In genomic region chr17:48542956-48543853, GRCh38 we compare ENCODE assay signal across 9 cellular contexts. TPM values are rescaled to one million over a fixed set of nuclear protein-coding genes. Genes with fewer than 3 reads are reported as not detected.
DNase-seq lines count a peak whose midpoint lies in the region; ATAC-seq and TF ChIP-seq lines count a peak whose summit lies in the region.
"Had no signal": no experiment of that assay in that cellular context is flagged by ENCODE, and none has a peak within 500 bp of the region (broad histone marks: within the 10 kb centered on the region; RNA-seq: fewer than 3 reads in every experiment).

No MANE protein-coding gene starts in this region.

- H3K27me3 Mint-ChIP-seq in activated T-helper 1 cell treated with anti-CD3 and anti-CD28 coated beads, Interleukin-12 subunit alpha, Interleukin-12 subunit beta, Interleukin-2, Interleukin-4 antibody, amounts not matched to agents 30 ng/mL and 10 ng/mL and 1 ng/mL, durations not matched to agents 14 hours and 24 hours and 36 hours (ENCODE audit: insufficient read depth), result peaks cover 8% of the 10 kb centered on the region

- no peak overlapping the region for H2BK5ac ChIP-seq in neuronal stem cell (ENCODE audit: low read length)

- no peak overlapping the region for H4K8ac ChIP-seq in neuronal stem cell (ENCODE audit: low read depth, low read length)

- peak overlapping the region; percentile 96 for H3K27ac Mint-ChIP-seq in activated T-helper 1 cell treated with anti-CD3 and anti-CD28 coated beads, Interleukin-12 subunit alpha, Interleukin-12 subunit beta, Interleukin-2, Interleukin-4 antibody, amounts not matched to agents 30 ng/mL and 10 ng/mL and 1 ng/mL, durations not matched to agents 14 hours and 24 hours and 36 hours

- H2BK120ac ChIP-seq in neuronal stem cell (ENCODE audit: low read depth, low read length), result no peak overlapping the region

- POLR2A ChIA-PET in BJ (lab: Charles Lee), result no interaction called here

- H3K4me1 Mint-ChIP-seq in activated T-helper 1 cell treated with anti-CD3 and anti-CD28 coated beads, Interleukin-12 subunit alpha, Interleukin-12 subunit beta, Interleukin-2, Interleukin-4 antibody, amounts not matched to agents 30 ng/mL and 10 ng/mL and 1 ng/mL, durations not matched to agents 14 hours and 24 hours and 36 hours (ENCODE audit: low read depth), result peaks cover 56% of the 10 kb centered on the region

- no peak overlapping the region for H2BK15ac ChIP-seq in neuronal stem cell (ENCODE audit: low read length)

- H3K79me1 ChIP-seq in neuronal stem cell (ENCODE audit: low read depth, low read length), result no peaks in the 10 kb centered on the region

- H3K27ac ChIP-seq in neuronal stem cell (replicated peaks; ENCODE audit: low read length), result no peak overlapping the region

- H3K27me3 ChIP-seq in BJ (ENCODE audit: control insufficient read depth, insufficient read depth, low read length) (peaks cover 13% of the 10 kb centered on the region), neuronal stem cell (ENCODE audit: control insufficient read depth in 3 of 3, insufficient read depth in 3 of 3, low read depth in 1 of 3, low read length in 3 of 3) (peaks cover 38 to 88% (median 81%) of the 10 kb centered on the region in 3 experiments)

- H3K9me3 ChIP-seq in neuronal stem cell (replicated peaks in 1 of 2; ENCODE audit: control insufficient read depth in 2 of 2, insufficient read depth in 1 of 2, low read depth in 1 of 2, low read length in 2 of 2), result peaks cover 0 to 2% of the 10 kb centered on the region in 2 donors

- H3K23ac ChIP-seq in neuronal stem cell (ENCODE audit: low read depth, low read length, poor library complexity), result peak overlapping the region; percentile 19

- WGBS in neuronal stem cell (ENCODE audit: extremely low coverage in 2 of 2, insufficient read length in 2 of 2, insufficient replicate concordance in 1 of 2), 2 donors, result no CpG with 5 or more reads among the region's 81 CpGs

- no peak overlapping the region for H2BK12ac ChIP-seq in neuronal stem cell (ENCODE audit: low read length)

- no peak overlapping the region for H4K91ac ChIP-seq in neuronal stem cell (ENCODE audit: low read depth, low read length, poor library complexity)

- CTCF ChIA-PET in BJ (lab: Yijun Ruan, JAX), result interaction anchor here (0.8 kb wide), 1 partner anchor 51 kb away, joined by 3 read pairs; no protein-coding TSS in a partner anchor

- H3K4me1 ChIP-seq in neuronal stem cell (ENCODE audit: control insufficient read depth in 2 of 2, insufficient read depth in 1 of 2, low read depth in 1 of 2, low read length in 2 of 2), result no peaks in the 10 kb centered on the region

- peak; percentile 47 for ATAC-seq in GM19463 (IDR thresholded peaks at IDR 0.05; ENCODE audit: unreplicated experiment)

- no peak overlapping the region for H3K4ac ChIP-seq in neuronal stem cell (ENCODE audit: low read length)

- TF ChIP-seq CTCF in BJ (IDR thresholded peaks at IDR 0.05; ENCODE audit: insufficient read depth, low read depth, low read length), result no peak
- TF ChIP-seq CTCF in fibroblast of villous mesenchyme (IDR thresholded peaks at IDR 0.05; ENCODE audit: insufficient read depth, low read depth, low read length), result peak; percentile 1

- H3K36me3 Mint-ChIP-seq in activated T-helper 1 cell treated with anti-CD3 and anti-CD28 coated beads, Interleukin-12 subunit alpha, Interleukin-12 subunit beta, Interleukin-2, Interleukin-4 antibody, amounts not matched to agents 30 ng/mL and 10 ng/mL and 1 ng/mL, durations not matched to agents 14 hours and 24 hours and 36 hours (ENCODE audit: low read depth), result peaks cover 13% of the 10 kb centered on the region

- H3K4me3 Mint-ChIP-seq in activated T-helper 1 cell treated with anti-CD3 and anti-CD28 coated beads, Interleukin-12 subunit alpha, Interleukin-12 subunit beta, Interleukin-2, Interleukin-4 antibody, amounts not matched to agents 30 ng/mL and 10 ng/mL and 1 ng/mL, durations not matched to agents 14 hours and 24 hours and 36 hours, result peak overlapping the region; percentile 95

- no peak overlapping the region for H3K9ac ChIP-seq in neuronal stem cell (ENCODE audit: low read depth, low read length, poor library complexity)

- H3K14ac ChIP-seq in neuronal stem cell (ENCODE audit: low read length), result no peak overlapping the region

- H3K4me2 ChIP-seq in neuronal stem cell (ENCODE audit: insufficient read depth, low read length, poor library complexity, severe bottlenecking), result no peak overlapping the region

- H3K36me3 ChIP-seq in BJ (ENCODE audit: control insufficient read depth, insufficient read depth, low read length) (no peaks in the 10 kb centered on the region), neuronal stem cell (replicated peaks in 1 of 2; ENCODE audit: control insufficient read depth in 2 of 2, insufficient read depth in 2 of 2, low read length in 2 of 2) (no peaks in the 10 kb centered on the region)

- H3K9me3 Mint-ChIP-seq in activated T-helper 1 cell treated with anti-CD3 and anti-CD28 coated beads, Interleukin-12 subunit alpha, Interleukin-12 subunit beta, Interleukin-2, Interleukin-4 antibody, amounts not matched to agents 30 ng/mL and 10 ng/mL and 1 ng/mL, durations not matched to agents 14 hours and 24 hours and 36 hours, result no peaks in the 10 kb centered on the region

- DNase-seq in BJ (ENCODE audit: low read depth) (no peak), NCI-H226 (peak; percentile 26), fibroblast of villous mesenchyme (ENCODE audit: low read depth) (peak; percentile 65), neuronal stem cell (ENCODE audit: low spot score) (no peak), GM19240 (ENCODE audit: insufficient read length, low spot score) (no peak), NCI-H1092 treated with DMSO at 0.1 percent for 48 hours (lab: John Stamatoyannopoulos, UW) (no peak)
- peak; percentile 60 for DNase-seq in activated T-helper 1 cell treated with anti-CD3 and anti-CD28 coated beads, Interleukin-12 subunit alpha, Interleukin-12 subunit beta, Interleukin-2, Interleukin-4 antibody, amounts not matched to agents 30 ng/mL and 10 ng/mL and 1 ng/mL, durations not matched to agents 14 hours and 24 hours and 36 hours (ENCODE audit: low spot score)

- no peak overlapping the region for H2AK5ac ChIP-seq in neuronal stem cell (ENCODE audit: low read depth, low read length)

- intact Hi-C loops in activated T-helper 1 cell treated with anti-CD3 and anti-CD28 coated beads, Interleukin-12 subunit alpha, Interleukin-12 subunit beta, Interleukin-2, Interleukin-4 antibody, amounts not matched to agents 30 ng/mL and 10 ng/mL and 1 ng/mL, durations not matched to agents 14 hours and 24 hours and 36 hours (cut with micrococcal nuclease), result loop anchor here (1.0 to 5.0 kb wide), 3 partner anchors 51 to 131 kb away; no protein-coding TSS in a partner anchor

- H2AFZ ChIP-seq in neuronal stem cell (ENCODE audit: low read length), result peak overlapping the region; percentile 84

- no peak overlapping the region for H3K18ac ChIP-seq in neuronal stem cell (ENCODE audit: low read length)

- H3K4me3 ChIP-seq in BJ (ENCODE audit: low read depth, low read length) (peak overlapping the region; percentile 50), fibroblast of villous mesenchyme (ENCODE audit: low read depth, low read length) (peak overlapping the region; percentile 72), neuronal stem cell (ENCODE audit: low read length in 2 of 2) (peak overlapping the region in 1 of 2 donors; percentile 45)

RNA-seq across cellular contexts. Expression of gene HOXB2, which starts 1.7 kb away (rescaled TPM):
- polyA plus RNA-seq in BJ (2011; rRNA removed), result 1.5 and 1.7 TPM in 2 replicates
- polyA minus RNA-seq in BJ (2011; rRNA and poly(A)+ RNA removed), result 0.67 and 0.85 TPM in 2 replicates
- total RNA-seq in activated T-helper 1 cell treated with anti-CD3 and anti-CD28 coated beads, Interleukin-12 subunit alpha, Interleukin-12 subunit beta, Interleukin-2, Interleukin-4 antibody, amounts not matched to agents 30 ng/mL and 10 ng/mL and 1 ng/mL, durations not matched to agents 14 hours and 24 hours and 36 hours, result 32.5 and 32.8 TPM in 2 replicates
- 4.3 and 4.5 TPM in 2 replicates for total RNA-seq in fibroblast of villous mesenchyme
- polyA plus RNA-seq in neuronal stem cell (2013, experiment 1 of 2), result not detected
- polyA plus RNA-seq in neuronal stem cell (2013, experiment 2 of 2), result not detected
- total RNA-seq: temporal lobe had no signal

RNA-seq across cellular contexts. Expression of gene HOXB1, which starts 12.4 kb away (rescaled TPM):
- polyA plus RNA-seq in BJ (2011; rRNA removed), result not detected in 2 replicates
- not detected in 2 replicates for polyA minus RNA-seq in BJ (2011; rRNA and poly(A)+ RNA removed)
- not detected in 2 replicates for total RNA-seq in activated T-helper 1 cell treated with anti-CD3 and anti-CD28 coated beads, Interleukin-12 subunit alpha, Interleukin-12 subunit beta, Interleukin-2, Interleukin-4 antibody, amounts not matched to agents 30 ng/mL and 10 ng/mL and 1 ng/mL, durations not matched to agents 14 hours and 24 hours and 36 hours
- total RNA-seq in fibroblast of villous mesenchyme, result not detected in 2 replicates
- not detected for polyA plus RNA-seq in neuronal stem cell (2013, experiment 1 of 2)
- not detected for polyA plus RNA-seq in neuronal stem cell (2013, experiment 2 of 2)
- total RNA-seq: temporal lobe had no signal

RNA-seq across cellular contexts. Expression of gene HOXB4, which starts 34.9 kb away (rescaled TPM):
- polyA plus RNA-seq in BJ (2011; rRNA removed), result not detected in 2 replicates
- polyA minus RNA-seq in BJ (2011; rRNA and poly(A)+ RNA removed), result not detected in 2 replicates
- total RNA-seq in activated T-helper 1 cell treated with anti-CD3 and anti-CD28 coated beads, Interleukin-12 subunit alpha, Interleukin-12 subunit beta, Interleukin-2, Interleukin-4 antibody, amounts not matched to agents 30 ng/mL and 10 ng/mL and 1 ng/mL, durations not matched to agents 14 hours and 24 hours and 36 hours, result 3.8 and 4.2 TPM in 2 replicates
- 1.7 and 1.9 TPM in 2 replicates for total RNA-seq in fibroblast of villous mesenchyme
- not detected for polyA plus RNA-seq in neuronal stem cell (2013, experiment 1 of 2)
- not detected for polyA plus RNA-seq in neuronal stem cell (2013, experiment 2 of 2)
- total RNA-seq: temporal lobe had no signal

RNA-seq across cellular contexts. Expression of gene HOXB3, which starts 46.8 kb away (rescaled TPM):
- not detected in 2 replicates for polyA plus RNA-seq in BJ (2011; rRNA removed)
- not detected in 2 replicates for polyA minus RNA-seq in BJ (2011; rRNA and poly(A)+ RNA removed)
- 2.5 and 2.8 TPM in 2 replicates for total RNA-seq in activated T-helper 1 cell treated with anti-CD3 and anti-CD28 coated beads, Interleukin-12 subunit alpha, Interleukin-12 subunit beta, Interleukin-2, Interleukin-4 antibody, amounts not matched to agents 30 ng/mL and 10 ng/mL and 1 ng/mL, durations not matched to agents 14 hours and 24 hours and 36 hours
- total RNA-seq in fibroblast of villous mesenchyme, result 4.3 and 7.1 TPM in 2 replicates
- polyA plus RNA-seq in neuronal stem cell (2013, experiment 1 of 2), result not detected
- not detected for polyA plus RNA-seq in neuronal stem cell (2013, experiment 2 of 2)
- total RNA-seq: temporal lobe had no signal

RNA-seq across cellular contexts. Expression of gene HOXB5, which starts 50.4 kb away (rescaled TPM):
- polyA plus RNA-seq in BJ (2011; rRNA removed), result not detected in 2 replicates
- polyA minus RNA-seq in BJ (2011; rRNA and poly(A)+ RNA removed), result not detected in 2 replicates
- total RNA-seq in activated T-helper 1 cell treated with anti-CD3 and anti-CD28 coated beads, Interleukin-12 subunit alpha, Interleukin-12 subunit beta, Interleukin-2, Interleukin-4 antibody, amounts not matched to agents 30 ng/mL and 10 ng/mL and 1 ng/mL, durations not matched to agents 14 hours and 24 hours and 36 hours, result 0.10 TPM in 1 of 2 replicates, not detected in the other
- 0.32 and 0.43 TPM in 2 replicates for total RNA-seq in fibroblast of villous mesenchyme
- polyA plus RNA-seq in neuronal stem cell (2013, experiment 1 of 2), result not detected
- not detected for polyA plus RNA-seq in neuronal stem cell (2013, experiment 2 of 2)
- total RNA-seq: temporal lobe had no signal

Comparison
In these comparisons a context has a peak if more than half of its experiments do, and no peak if none do; other contexts are left out.
1. DNase-seq: peak in NCI-H226 (single experiment), activated T-helper 1 cell treated with anti-CD3 and anti-CD28 coated beads, Interleukin-12 subunit alpha, Interleukin-12 subunit beta, Interleukin-2, Interleukin-4 antibody, amounts not matched to agents 30 ng/mL and 10 ng/mL and 1 ng/mL, durations not matched to agents 14 hours and 24 hours and 36 hours (single experiment) and fibroblast of villous mesenchyme (single experiment); none in BJ (single experiment), neuronal stem cell (single experiment), GM19240 (single experiment) and NCI-H1092 treated with DMSO at 0.1 percent for 48 hours (single experiment).